In genomic region chr12:19234171-19234704, GRCh38 we compare ENCODE assay signal across 12 cellular contexts.
A peak's percentile ranks its signal among the peaks of the same experiment; 100 is the strongest.
DNase-seq lines count a peak whose midpoint lies in the region; ATAC-seq, FAIRE-seq and TF ChIP-seq lines count a peak whose summit lies in the region.
"Had no signal": no experiment of that assay in that cellular context is flagged by ENCODE, and none has a peak within 500 bp of the region (broad histone marks: within the 10 kb centered on the region; RNA-seq: fewer than 3 reads in every experiment).

No MANE protein-coding gene starts in this region.

- H3K27ac ChIP-seq in Karpas-422 (ENCODE audit: low read length): peak overlapping the region; percentile 91
- peak overlapping the region in 15 of 21 experiments; percentile 5 to 78 (median 38) for H3K27ac ChIP-seq in skin epidermis
- H3K27ac ChIP-seq: prostate gland, VCaP had no signal

- TF ChIP-seq POLR2A in GM12891 (IDR thresholded peaks at IDR 0.05; ENCODE audit: low read depth, low read length): no peak

- H3K4me1 ChIP-seq in Karpas-422 (ENCODE audit: low read length): peaks cover 82% of the 10 kb centered on the region
- peaks cover 33% of the 10 kb centered on the region for H3K4me1 ChIP-seq in adipocyte (ENCODE audit: control insufficient read depth, insufficient read depth, low read length)
- H3K4me1 ChIP-seq: prostate gland had no signal

- H3K9me2 ChIP-seq in Karpas-422 (replicated peaks; ENCODE audit: insufficient read depth, low read length): no peaks in the 10 kb centered on the region

- H3K9me3 ChIP-seq in Karpas-422 (ENCODE audit: low read length) (no peaks in the 10 kb centered on the region), adipocyte (ENCODE audit: control insufficient read depth, low read length) (no peaks in the 10 kb centered on the region)
- H3K9me3 ChIP-seq: prostate gland had no signal

- intact Hi-C loops in left cardiac atrium (cut with DNase I): no loop called here

- H4K20me1 ChIP-seq in Karpas-422 (ENCODE audit: insufficient read depth, low read depth, low read length): no peaks in the 10 kb centered on the region

- H3K9ac ChIP-seq in Karpas-422 (ENCODE audit: low read length) (peak overlapping the region; percentile 59), adipocyte (ENCODE audit: low read length) (peak overlapping the region; percentile 36)

- no peak overlapping the region for H2AFZ ChIP-seq in Karpas-422 (ENCODE audit: low read length)

- no peak for FAIRE-seq in GM12891 (lab: Jason Lieb, UNC)

- DNase-seq in Karpas-422 (peak; percentile 61), adipocyte (ENCODE audit: low read depth) (peak; percentile 58), left cardiac atrium (no peak), DMS79 treated with DMSO at 0.1 percent for 48 hours (lab: John Stamatoyannopoulos, UW) (no peak), GM12891 (ENCODE audit: insufficient read length, low spot score) (no peak), amniotic stem cell (lab: John Stamatoyannopoulos, UW) (no peak)
- no peak for DNase-seq in activated CD4-positive, alpha-beta T cell treated with anti-CD3 and anti-CD28 coated beads, Interleukin-2, amount 50 U/mL, for 48 hours
- DNase-seq: activated naive CD4-positive, alpha-beta T cell treated with Interleukin-2 at 50 U/mL for 16 hours; stimulated activated naive CD8-positive, alpha-beta T cell treated with anti-CD3 and anti-CD28 coated beads, Interleukin-15, Interleukin-2, amounts not matched to agents 100 U/mL and 50 U/mL, for 24 hours had no signal

- H3K27me3 ChIP-seq in Karpas-422 (ENCODE audit: low read length): no peaks in the 10 kb centered on the region
- no peaks in the 10 kb centered on the region for H3K27me3 ChIP-seq in adipocyte (replicated peaks; ENCODE audit: control insufficient read depth, insufficient read depth, low read length)

- H3K4me3 ChIP-seq in Karpas-422 (ENCODE audit: low read length) (peak overlapping the region; percentile 18; the same call in 1 of the 2 replicates), adipocyte (ENCODE audit: low read length) (peak overlapping the region; percentile 10), skin epidermis (no peak overlapping the region)
- H3K4me3 ChIP-seq: prostate gland had no signal

- H3K36me3 ChIP-seq in Karpas-422 (ENCODE audit: insufficient read depth, low read length) (no peaks in the 10 kb centered on the region; the same call in 1 of the 2 replicates), adipocyte (ENCODE audit: control insufficient read depth, insufficient read depth, low read length, severe bottlenecking) (no peaks in the 10 kb centered on the region)
- H3K36me3 ChIP-seq: prostate gland had no signal

- peak overlapping the region; percentile 68 for H3K4me2 ChIP-seq in Karpas-422 (ENCODE audit: low read depth, low read length, poor library complexity, severe bottlenecking)

- peak; percentile 46 to 55 for ATAC-seq in left cardiac atrium
- ATAC-seq: stimulated activated naive CD8-positive, alpha-beta T cell treated with anti-CD3 and anti-CD28 coated beads, Interleukin-15, Interleukin-2, amounts not matched to agents 100 U/mL and 50 U/mL, for 24 hours had no signal

- peaks cover 83% of the 10 kb centered on the region for H3K79me2 ChIP-seq in Karpas-422 (ENCODE audit: low read length)

TF ChIP-seq in GM12891, 5 proteins besides CTCF, POLR2A, EP300 and RAD21:
- TF ChIP-seq POU2F2 (IDR thresholded peaks at IDR 0.05; ENCODE audit: low read depth, low read length) (no peak), TAF1 (IDR thresholded peaks at IDR 0.05; ENCODE audit: low read depth, low read length) (no peak), SPI1 (IDR thresholded peaks at IDR 0.05; ENCODE audit: low read depth, low read length) (no peak), POLR2AphosphoS5 (IDR thresholded peaks at IDR 0.05; ENCODE audit: low read depth, low read length) (no peak)
TF ChIP-seq in GM12891: peak in this region for 0.

Comparison
In these comparisons a context has a peak if more than half of its experiments do, and no peak if none do; other contexts are left out.
1. DNase-seq: peak in Karpas-422 (single experiment) and adipocyte (single experiment); none in left cardiac atrium (single experiment), DMS79 treated with DMSO at 0.1 percent for 48 hours (single experiment), GM12891 (single experiment), amniotic stem cell (single experiment) and activated CD4-positive, alpha-beta T cell treated with anti-CD3 and anti-CD28 coated beads, Interleukin-2, amount 50 U/mL, for 48 hours (0 of 2).
2. H3K4me3 ChIP-seq: peak in Karpas-422 (single experiment) and adipocyte (single experiment); none in skin epidermis (0 of 7).